ENCODE assay signal across 1 cellular context in genomic region chr11:27420722-27421572, GRCh38.
A peak's percentile ranks its signal among the peaks of the same experiment; 100 is the strongest.
TF ChIP-seq lines count a peak whose summit lies in the region.

No MANE protein-coding gene starts in this region.

TF ChIP-seq in K562, 482 proteins besides CTCF, POLR2A, EP300 and RAD21 (continued from another document and continues in another):
- TF ChIP-seq, protein P1, sequence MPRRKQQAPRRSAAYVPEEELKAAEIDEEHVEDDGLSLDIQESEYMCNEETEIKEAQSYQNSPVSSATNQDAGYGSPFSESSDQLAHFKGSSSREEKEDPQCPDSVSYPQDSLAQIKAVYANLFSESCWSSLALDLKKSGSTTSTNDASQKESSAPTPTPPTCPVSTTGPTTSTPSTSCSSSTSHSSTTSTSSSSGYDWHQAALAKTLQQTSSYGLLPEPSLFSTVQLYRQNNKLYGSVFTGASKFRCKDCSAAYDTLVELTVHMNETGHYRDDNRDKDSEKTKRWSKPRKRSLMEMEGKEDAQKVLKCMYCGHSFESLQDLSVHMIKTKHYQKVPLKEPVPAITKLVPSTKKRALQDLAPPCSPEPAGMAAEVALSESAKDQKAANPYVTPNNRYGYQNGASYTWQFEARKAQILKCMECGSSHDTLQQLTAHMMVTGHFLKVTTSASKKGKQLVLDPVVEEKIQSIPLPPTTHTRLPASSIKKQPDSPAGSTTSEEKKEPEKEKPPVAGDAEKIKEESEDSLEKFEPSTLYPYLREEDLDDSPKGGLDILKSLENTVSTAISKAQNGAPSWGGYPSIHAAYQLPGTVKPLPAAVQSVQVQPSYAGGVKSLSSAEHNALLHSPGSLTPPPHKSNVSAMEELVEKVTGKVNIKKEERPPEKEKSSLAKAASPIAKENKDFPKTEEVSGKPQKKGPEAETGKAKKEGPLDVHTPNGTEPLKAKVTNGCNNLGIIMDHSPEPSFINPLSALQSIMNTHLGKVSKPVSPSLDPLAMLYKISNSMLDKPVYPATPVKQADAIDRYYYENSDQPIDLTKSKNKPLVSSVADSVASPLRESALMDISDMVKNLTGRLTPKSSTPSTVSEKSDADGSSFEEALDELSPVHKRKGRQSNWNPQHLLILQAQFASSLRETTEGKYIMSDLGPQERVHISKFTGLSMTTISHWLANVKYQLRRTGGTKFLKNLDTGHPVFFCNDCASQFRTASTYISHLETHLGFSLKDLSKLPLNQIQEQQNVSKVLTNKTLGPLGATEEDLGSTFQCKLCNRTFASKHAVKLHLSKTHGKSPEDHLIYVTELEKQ (CRISPR knock-in tag; IDR thresholded peaks at IDR 0.05), result no peak
- TF ChIP-seq PATZ1 (CRISPR knock-in tag; IDR thresholded peaks at IDR 0.05; ENCODE audit: borderline replicate concordance), result no peak
- TF ChIP-seq ETV1 (tag; conservative IDR thresholded peaks at IDR 0.05; ENCODE audit: low read depth), result no peak
- TF ChIP-seq RFX1 (IDR thresholded peaks at IDR 0.05), result no peak
- TF ChIP-seq, protein P2, sequence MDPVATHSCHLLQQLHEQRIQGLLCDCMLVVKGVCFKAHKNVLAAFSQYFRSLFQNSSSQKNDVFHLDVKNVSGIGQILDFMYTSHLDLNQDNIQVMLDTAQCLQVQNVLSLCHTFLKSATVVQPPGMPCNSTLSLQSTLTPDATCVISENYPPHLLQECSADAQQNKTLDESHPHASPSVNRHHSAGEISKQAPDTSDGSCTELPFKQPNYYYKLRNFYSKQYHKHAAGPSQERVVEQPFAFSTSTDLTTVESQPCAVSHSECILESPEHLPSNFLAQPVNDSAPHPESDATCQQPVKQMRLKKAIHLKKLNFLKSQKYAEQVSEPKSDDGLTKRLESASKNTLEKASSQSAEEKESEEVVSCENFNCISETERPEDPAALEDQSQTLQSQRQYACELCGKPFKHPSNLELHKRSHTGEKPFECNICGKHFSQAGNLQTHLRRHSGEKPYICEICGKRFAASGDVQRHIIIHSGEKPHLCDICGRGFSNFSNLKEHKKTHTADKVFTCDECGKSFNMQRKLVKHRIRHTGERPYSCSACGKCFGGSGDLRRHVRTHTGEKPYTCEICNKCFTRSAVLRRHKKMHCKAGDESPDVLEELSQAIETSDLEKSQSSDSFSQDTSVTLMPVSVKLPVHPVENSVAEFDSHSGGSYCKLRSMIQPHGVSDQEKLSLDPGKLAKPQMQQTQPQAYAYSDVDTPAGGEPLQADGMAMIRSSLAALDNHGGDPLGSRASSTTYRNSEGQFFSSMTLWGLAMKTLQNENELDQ (CRISPR knock-in tag; IDR thresholded peaks at IDR 0.05; ENCODE audit: borderline replicate concordance), result no peak
- TF ChIP-seq ZNF79 (CRISPR knock-in tag; IDR thresholded peaks at IDR 0.05; ENCODE audit: low read depth), result no peak
- no peak for TF ChIP-seq ARID2 (IDR thresholded peaks at IDR 0.05)
- TF ChIP-seq ZNF764 (CRISPR knock-in tag; IDR thresholded peaks at IDR 0.05; ENCODE audit: low read depth), result no peak
- peak; percentile 76 for TF ChIP-seq SMAD4 (CRISPR knock-in tag; conservative IDR thresholded peaks at IDR 0.05)
- TF ChIP-seq ARNT (IDR thresholded peaks at IDR 0.05), result peak; percentile 91 to 98
- TF ChIP-seq ZNF644 (tag; IDR thresholded peaks at IDR 0.05; ENCODE audit: low read depth), result peak; percentile 95
- TF ChIP-seq, protein P3, sequence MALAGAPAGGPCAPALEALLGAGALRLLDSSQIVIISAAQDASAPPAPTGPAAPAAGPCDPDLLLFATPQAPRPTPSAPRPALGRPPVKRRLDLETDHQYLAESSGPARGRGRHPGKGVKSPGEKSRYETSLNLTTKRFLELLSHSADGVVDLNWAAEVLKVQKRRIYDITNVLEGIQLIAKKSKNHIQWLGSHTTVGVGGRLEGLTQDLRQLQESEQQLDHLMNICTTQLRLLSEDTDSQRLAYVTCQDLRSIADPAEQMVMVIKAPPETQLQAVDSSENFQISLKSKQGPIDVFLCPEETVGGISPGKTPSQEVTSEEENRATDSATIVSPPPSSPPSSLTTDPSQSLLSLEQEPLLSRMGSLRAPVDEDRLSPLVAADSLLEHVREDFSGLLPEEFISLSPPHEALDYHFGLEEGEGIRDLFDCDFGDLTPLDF (CRISPR knock-in tag; IDR thresholded peaks at IDR 0.05), result no peak
- TF ChIP-seq CCNT2 (IDR thresholded peaks at IDR 0.05; ENCODE audit: borderline replicate concordance, extremely low read depth, insufficient read length, low read depth, low read length), result peak; percentile 95
- no peak for TF ChIP-seq PHF20 (IDR thresholded peaks at IDR 0.05; ENCODE audit: partially characterized antibody)
- peak; percentile 73 for TF ChIP-seq NEUROD1 (IDR thresholded peaks at IDR 0.05; ENCODE audit: borderline replicate concordance, low read depth, low read length, partially characterized antibody)
- no peak for TF ChIP-seq ZFP1 (CRISPR knock-in tag; IDR thresholded peaks at IDR 0.05)
- TF ChIP-seq NR3C1 (CRISPR knock-in tag; IDR thresholded peaks at IDR 0.05), result no peak
- TF ChIP-seq ZNF57 (CRISPR knock-in tag; IDR thresholded peaks at IDR 0.05), result no peak
- no peak for TF ChIP-seq NR4A1 (CRISPR knock-in tag; IDR thresholded peaks at IDR 0.05)
- 0 out of 2 replicates have a peak, but pooled peaks have one; percentile 37 for TF ChIP-seq NR4A1 (tag; IDR thresholded peaks at IDR 0.05)
- no peak for TF ChIP-seq ARID4B (CRISPR knock-in tag; IDR thresholded peaks at IDR 0.05)
- TF ChIP-seq SREBF1 (IDR thresholded peaks at IDR 0.05; ENCODE audit: borderline replicate concordance, low read depth, low read length), result no peak
- TF ChIP-seq ARID1B (IDR thresholded peaks at IDR 0.05), result peak; percentile 99
- TF ChIP-seq TEAD4 (IDR thresholded peaks at IDR 0.05; ENCODE audit: low read length), result peak; percentile 99
- no peak for TF ChIP-seq TEAD4 (CRISPR knock-in tag; IDR thresholded peaks at IDR 0.05; ENCODE audit: borderline replicate concordance)
- TF ChIP-seq CXXC5 (CRISPR knock-in tag; IDR thresholded peaks at IDR 0.05), result peak; percentile 51
- no peak for TF ChIP-seq ZNF830 (CRISPR knock-in tag; IDR thresholded peaks at IDR 0.05)
- 0 out of 2 replicates have a peak, but pooled peaks have one; percentile 35 for TF ChIP-seq RAD51 (IDR thresholded peaks at IDR 0.05; ENCODE audit: borderline replicate concordance, low read depth)
- TF ChIP-seq NBN (IDR thresholded peaks at IDR 0.05; ENCODE audit: low read depth), result peak; percentile 96
- TF ChIP-seq SPI1 (IDR thresholded peaks at IDR 0.05; ENCODE audit: borderline replicate concordance, low read depth, low read length), result no peak
- TF ChIP-seq SETDB1 (IDR thresholded peaks at IDR 0.05; ENCODE audit: low read length), result no peak
- no peak for TF ChIP-seq ZC3H8 (IDR thresholded peaks at IDR 0.05)
- TF ChIP-seq ZNF184 (CRISPR knock-in tag; IDR thresholded peaks at IDR 0.05), result no peak
- no peak for TF ChIP-seq BRF1 (IDR thresholded peaks at IDR 0.05; ENCODE audit: borderline replicate concordance, extremely low read depth, insufficient read length)
- TF ChIP-seq ZBTB5 (IDR thresholded peaks at IDR 0.05), result no peak
- TF ChIP-seq STAT5A (IDR thresholded peaks at IDR 0.05; ENCODE audit: borderline replicate concordance, low read length), result peak; percentile 96
- TF ChIP-seq ESRRB (CRISPR knock-in tag; IDR thresholded peaks at IDR 0.05; ENCODE audit: borderline replicate concordance), result no peak
- no peak for TF ChIP-seq ARHGAP35 (IDR thresholded peaks at IDR 0.05; ENCODE audit: partially characterized antibody)
- TF ChIP-seq TEAD2 (tag; IDR thresholded peaks at IDR 0.05), result peak; percentile 67
- TF ChIP-seq, protein P4, sequence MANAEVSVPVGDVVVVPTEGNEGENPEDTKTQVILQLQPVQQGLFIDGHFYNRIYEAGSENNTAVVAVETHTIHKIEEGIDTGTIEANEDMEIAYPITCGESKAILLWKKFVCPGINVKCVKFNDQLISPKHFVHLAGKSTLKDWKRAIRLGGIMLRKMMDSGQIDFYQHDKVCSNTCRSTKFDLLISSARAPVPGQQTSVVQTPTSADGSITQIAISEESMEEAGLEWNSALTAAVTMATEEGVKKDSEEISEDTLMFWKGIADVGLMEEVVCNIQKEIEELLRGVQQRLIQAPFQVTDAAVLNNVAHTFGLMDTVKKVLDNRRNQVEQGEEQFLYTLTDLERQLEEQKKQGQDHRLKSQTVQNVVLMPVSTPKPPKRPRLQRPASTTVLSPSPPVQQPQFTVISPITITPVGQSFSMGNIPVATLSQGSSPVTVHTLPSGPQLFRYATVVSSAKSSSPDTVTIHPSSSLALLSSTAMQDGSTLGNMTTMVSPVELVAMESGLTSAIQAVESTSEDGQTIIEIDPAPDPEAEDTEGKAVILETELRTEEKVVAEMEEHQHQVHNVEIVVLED (CRISPR knock-in tag; IDR thresholded peaks at IDR 0.05), result no peak
- no peak for TF ChIP-seq PPARD (CRISPR knock-in tag; IDR thresholded peaks at IDR 0.05)
- no peak for TF ChIP-seq ZNF212 (CRISPR knock-in tag; IDR thresholded peaks at IDR 0.05)
- no peak for TF ChIP-seq CSDE1 (IDR thresholded peaks at IDR 0.05)
- no peak for TF ChIP-seq SRSF9 (IDR thresholded peaks at IDR 0.05; ENCODE audit: borderline replicate concordance, low read depth, low read length)
- no peak for TF ChIP-seq STAT6 (CRISPR knock-in tag; IDR thresholded peaks at IDR 0.05)
- no peak for TF ChIP-seq ZNF778 (CRISPR knock-in tag; IDR thresholded peaks at IDR 0.05)
- TF ChIP-seq SMARCA4 (IDR thresholded peaks at IDR 0.05), result peak; percentile 99
- TF ChIP-seq ZNF217 (CRISPR knock-in tag; IDR thresholded peaks at IDR 0.05), result no peak
